8 cellular contexts compared by ENCODE assay signal in genomic region chr7:128739048-128739962, GRCh38. TPM values are rescaled to one million over a fixed set of nuclear protein-coding genes. Genes with fewer than 3 reads are reported as not detected.
DNase-seq lines count a peak whose midpoint lies in the region; ATAC-seq, FAIRE-seq and TF ChIP-seq lines count a peak whose summit lies in the region.

CALU (plus strand) TSS chr7:128739359; CDS start chr7:128748584, 9,225 bp downstream.

- peak within 1 kb of the TSS; percentile 79 for H4K91ac ChIP-seq in H1 (replicated peaks; ENCODE audit: insufficient read length, low read length)

- H3K56ac ChIP-seq in H1 (replicated peaks; ENCODE audit: insufficient read length, low read depth, low read length) = peak within 1 kb of the TSS; percentile 79

- H3K14ac ChIP-seq in H1 (ENCODE audit: insufficient read length) = no peak within 1 kb of the TSS

- DNase-seq in COLO668 (lab: John Stamatoyannopoulos, UW; ENCODE audit: unreplicated experiment) (peak; percentile 96), HT1080 (ENCODE audit: low read depth) (peak; percentile 96), NOMO-1 treated with DMSO at 0.1 percent for 48 hours (lab: John Stamatoyannopoulos, UW; ENCODE audit: unreplicated experiment) (peak; percentile 65), H1 (ENCODE audit: low read depth in 1 of 2, low spot score in 2 of 2) (peak; percentile 82 to 94), memory B cell (ENCODE audit: low spot score in 2 of 2) (peak; percentile 84 to 85)
- DNase-seq in activated CD8-positive, alpha-beta memory T cell treated with anti-CD3 and anti-CD28 coated beads for 48 hours (ENCODE audit: low read depth in 2 of 3, low spot score in 2 of 3) = peak; percentile 74 to 91 (median 89)
- DNase-seq in stimulated activated CD8-positive, alpha-beta memory T cell treated with anti-CD3 and anti-CD28 coated beads, Interleukin-12 subunit alpha, Interleukin-12 subunit beta, amount 100 ng/mL, for 24 hours (ENCODE audit: extremely low read depth) = peak; percentile 84

- H3K9me3 ChIP-seq in H1 (ENCODE audit: insufficient read depth in 2 of 2, low read depth in 1 of 2, low read length in 1 of 2) = no peaks in the 10 kb centered on the region

- POLR2A ChIA-PET in H1 (lab: Charles Lee; ENCODE audit: partially characterized antibody) = interaction anchor here (0.6 to 2.8 kb wide), 22 partner anchors 9 to 332 kb away, joined by 3 to 11 read pairs (median 4); partner anchors contain the start of genes ATP6V1F and OPN1SW

- no peak within 1 kb of the TSS for H2BK20ac ChIP-seq in H1 (ENCODE audit: low read length)

- H3K79me2 ChIP-seq in H1 (ENCODE audit: control insufficient read depth in 1 of 2, insufficient read depth in 2 of 2, low read length in 2 of 2) = peaks cover 37 to 51% of the 10 kb centered on the region in 2 experiments

- no peaks in the 10 kb centered on the region; the same call in 1 of the 2 replicates for H3K79me1 ChIP-seq in H1 (ENCODE audit: low read depth, low read length)

- peak within 1 kb of the TSS; percentile 63 for H3K4ac ChIP-seq in H1 (replicated peaks; ENCODE audit: insufficient read length, low read depth, low read length)

- H2BK5ac ChIP-seq in H1 (ENCODE audit: low read depth, low read length) = peak within 1 kb of the TSS; percentile 53

- peak within 1 kb of the TSS; percentile 77 to 83 for H3K4me2 ChIP-seq in H1 (ENCODE audit: insufficient read depth in 1 of 2, low read depth in 2 of 2, low read length in 2 of 2)

- no peak within 1 kb of the TSS for H2BK15ac ChIP-seq in H1 (ENCODE audit: low read length)

- H3K4me3 ChIP-seq in H1 (ENCODE audit: extremely low read depth in 1 of 4, insufficient read depth in 2 of 4, low read depth in 3 of 4, low read length in 4 of 4) = peak within 1 kb of the TSS; percentile 87 to 96 (median 93)

- CTCF ChIA-PET in H1 (lab: Charles Lee; ENCODE audit: partially characterized antibody) = interaction anchor here (0.8 to 2.5 kb wide), 8 partner anchors 14 to 140 kb away, joined by 3 to 16 read pairs (median 4); partner anchors contain the start of gene GARIN1A

- TF ChIP-seq EP300 in H1 (IDR thresholded peaks at IDR 0.05; ENCODE audit: borderline replicate concordance in 1 of 2, low read depth in 2 of 2, low read length in 2 of 2) = no peak

- peaks cover 0 to 5% (median 2%) of the 10 kb centered on the region in 4 experiments; a peak in 3 of 7 replicates for H3K4me1 ChIP-seq in H1 (replicated peaks in 1 of 4; ENCODE audit: control insufficient read depth in 3 of 4, insufficient read depth in 4 of 4, low read length in 3 of 4)

- peak within 1 kb of the TSS; percentile 78 to 93 (median 92) for H3K9ac ChIP-seq in H1 (replicated peaks in 1 of 4; ENCODE audit: extremely low read depth in 1 of 4, low read depth in 3 of 4, low read length in 3 of 4)

- peaks cover 0 to 1% (median 0%) of the 10 kb centered on the region in 4 experiments; a peak in 2 of 7 replicates for H3K27me3 ChIP-seq in H1 (replicated peaks in 1 of 4; ENCODE audit: control insufficient read depth in 3 of 4, extremely low read depth in 1 of 4, insufficient read depth in 3 of 4, low read length in 3 of 4)

- 1% methylated on average over 66 of the region's 74 CpGs; no CpG with 5 or more reads in 1 of the 2 experiments for WGBS in H1 (ENCODE audit: extremely low coverage in 1 of 2, insufficient coverage in 1 of 2, insufficient read length in 1 of 2, insufficient replicate concordance in 2 of 2, low coverage in 1 of 2, low lambda C conversion rate in 2 of 2, missing lambda C conversion rate in 1 of 2), 2 experiments

- H2BK120ac ChIP-seq in H1 (replicated peaks; ENCODE audit: low read depth, low read length) = no peak within 1 kb of the TSS

- peaks cover 7% of the 10 kb centered on the region for H3K23me2 ChIP-seq in H1 (ENCODE audit: low read depth, low read length)

- peaks cover 2% of the 10 kb centered on the region for H3K36me3 Mint-ChIP-seq in memory B cell

- H3K27ac ChIP-seq in H1 (ENCODE audit: low read depth, low read length) = peak within 1 kb of the TSS; percentile 76

- ATAC-seq in GM21360 (IDR thresholded peaks at IDR 0.05; ENCODE audit: unreplicated experiment) (peak; percentile 98), memory B cell (ENCODE audit: low read depth) (peak; percentile 90)

- peak within 1 kb of the TSS; percentile 87 for H3K27ac Mint-ChIP-seq in memory B cell

- H2BK12ac ChIP-seq in H1 (ENCODE audit: low read depth, low read length) = no peak within 1 kb of the TSS; the same call in 1 of the 2 replicates

- no peak for FAIRE-seq in H1 (lab: Jason Lieb, UNC)

- peak within 1 kb of the TSS; percentile 98 for H3K4me3 Mint-ChIP-seq in memory B cell

- no peaks in the 10 kb centered on the region; a peak in 1 of 8 replicates for H3K36me3 ChIP-seq in H1 (ENCODE audit: control insufficient read depth in 2 of 4, insufficient read depth in 4 of 4, low read length in 3 of 4)

- H2AFZ ChIP-seq in H1 (ENCODE audit: low read length) = peak within 1 kb of the TSS; percentile 45; the same call in 1 of the 2 replicates

- H4K5ac ChIP-seq in H1 (ENCODE audit: insufficient read length, low read depth, low read length) = peak within 1 kb of the TSS; percentile 92

- H3K4me1 Mint-ChIP-seq in memory B cell = peaks cover 27% of the 10 kb centered on the region

- H3K9me3 Mint-ChIP-seq in memory B cell = peaks cover 2% of the 10 kb centered on the region

- peak; percentile 60 to 93 for TF ChIP-seq POLR2A in H1 (IDR thresholded peaks at IDR 0.05; ENCODE audit: control extremely low read depth in 1 of 2, low read depth in 2 of 2, low read length in 2 of 2)

- peak within 1 kb of the TSS; percentile 96; the same call in 1 of the 2 replicates for H4K8ac ChIP-seq in H1 (ENCODE audit: extremely low read depth, insufficient read depth, low read length)

- no peak for TF ChIP-seq RAD21 in H1 (IDR thresholded peaks at IDR 0.05 in 1 of 2, conservative IDR thresholded peaks at IDR 0.05 in 1 of 2; ENCODE audit: low read depth in 2 of 2, low read length in 2 of 2)

- H3K23ac ChIP-seq in H1 (ENCODE audit: insufficient read length) = no peak within 1 kb of the TSS

- H3K27me3 Mint-ChIP-seq in memory B cell = no peaks in the 10 kb centered on the region

- H2AK5ac ChIP-seq in H1 (ENCODE audit: low read depth, low read length) = peak within 1 kb of the TSS; percentile 43; the same call in 1 of the 2 replicates

- H3K18ac ChIP-seq in H1 (ENCODE audit: extremely low read depth, low read length) = peak within 1 kb of the TSS; percentile 85

- no peak for TF ChIP-seq CTCF in H1 (IDR thresholded peaks at IDR 0.05; ENCODE audit: control extremely low read depth in 1 of 3, insufficient read depth in 1 of 3, low read depth in 1 of 3, low read length in 3 of 3)

- peaks cover 12 to 25% of the 10 kb centered on the region in 2 experiments for H4K20me1 ChIP-seq in H1 (replicated peaks in 1 of 2; ENCODE audit: control insufficient read depth in 1 of 2, insufficient read depth in 2 of 2, low read length in 2 of 2)

TF ChIP-seq in H1, 55 proteins besides CTCF, POLR2A, EP300 and RAD21 (continues in another document):
- peak; percentile 96 for TF ChIP-seq POLR2AphosphoS5 (IDR thresholded peaks at IDR 0.05; ENCODE audit: low read depth, low read length)
- TF ChIP-seq BCL11A (IDR thresholded peaks at IDR 0.05; ENCODE audit: low read depth in 2 of 2, low read length in 2 of 2) = no peak
- peak; percentile 97 for TF ChIP-seq E2F6 (IDR thresholded peaks at IDR 0.05)
- TF ChIP-seq NANOG (IDR thresholded peaks at IDR 0.05; ENCODE audit: insufficient read depth, low read depth, low read length, poor library complexity, severe bottlenecking) = no peak
- TF ChIP-seq USF2 (IDR thresholded peaks at IDR 0.05; ENCODE audit: low read length) = no peak
- TF ChIP-seq SRF (IDR thresholded peaks at IDR 0.05; ENCODE audit: low read depth, low read length) = no peak
- peak; percentile 26 for TF ChIP-seq TAF7 (optimal IDR thresholded peaks at IDR 0.05; ENCODE audit: borderline replicate concordance, low read depth, low read length)
- TF ChIP-seq RXRA (IDR thresholded peaks at IDR 0.05; ENCODE audit: insufficient read depth, low read depth, low read length) = no peak
- TF ChIP-seq HDAC6 (IDR thresholded peaks at IDR 0.05; ENCODE audit: low read depth, low read length) = no peak
- no peak for TF ChIP-seq MAFK (IDR thresholded peaks at IDR 0.05; ENCODE audit: low read depth, low read length)
- no peak for TF ChIP-seq POU5F1 (IDR thresholded peaks at IDR 0.05; ENCODE audit: low read depth, low read length)
- peak; percentile 72; the same call in 1 of the 2 replicates for TF ChIP-seq GABPA (IDR thresholded peaks at IDR 0.05; ENCODE audit: borderline replicate concordance, insufficient read depth, low read length)
- peak; percentile 91 for TF ChIP-seq MAX (IDR thresholded peaks at IDR 0.05)

RNA-seq across cellular contexts. Expression of gene CALU, which starts in this region (rescaled TPM):
- 218 and 245 TPM in 2 replicates for total RNA-seq in HT1080 (2014; rRNA removed; shearing (Covaris generic))
- polyA plus RNA-seq in HT1080 (2015; cell fraction: cytosol; rRNA removed) = 368 and 437 TPM in 2 replicates
- 485 and 514 TPM in 2 replicates for polyA plus RNA-seq in HT1080 (2015; cell fraction: nucleus; rRNA removed)
- total RNA-seq in H1 (2021; fragmentation: NEBNext Ultra II Directional; extraction: Animal tissue kit (Norgen Biotek cat#: 25700)) = 169 and 170 TPM in 2 replicates
- polyA plus RNA-seq in H1 (2011; rRNA removed) = 36.2 and 67.2 TPM in 2 replicates
- 86.8 TPM for polyA plus RNA-seq in H1 (2011; cell fraction: cytosol; rRNA removed)
- 24.5 TPM for polyA plus RNA-seq in H1 (2011; cell fraction: nucleus; rRNA removed)
- 111 to 179 TPM (median 130 TPM) in 4 replicates for polyA plus RNA-seq in H1 (2012, experiment 1 of 2)
- 16.1 TPM for polyA plus RNA-seq in H1 (2012, experiment 2 of 2)
- polyA plus RNA-seq in H1 (2013, experiment 1 of 2) = 264 TPM
- polyA plus RNA-seq in H1 (2013, experiment 2 of 2) = 334 TPM
- 66.5 and 93.6 TPM in 2 replicates for polyA minus RNA-seq in H1 (2011; rRNA and poly(A)+ RNA removed)
- polyA minus RNA-seq in H1 (2011; cell fraction: cytosol; rRNA and poly(A)+ RNA removed) = 59.4 TPM
- 47.6 TPM for polyA minus RNA-seq in H1 (2011; cell fraction: nucleus; rRNA and poly(A)+ RNA removed)

Comparison
In these comparisons a context has a peak if more than half of its experiments do, and no peak if none do; other contexts are left out.
1. Peak in every context shown above with its lines: DNase-seq, ATAC-seq, H3K4me3 ChIP-seq and H3K27ac ChIP-seq.